8 cellular contexts compared by ENCODE assay signal in genomic region chr1:200802865-200803512, GRCh38.
DNase-seq lines count a peak whose midpoint lies in the region; ATAC-seq, FAIRE-seq and TF ChIP-seq lines count a peak whose summit lies in the region.

No MANE protein-coding gene starts in this region.

- H3K4me3 ChIP-seq in epithelial cell of esophagus (ENCODE audit: low read length): no peak overlapping the region

- DNase-seq in Ammon's horn (ENCODE audit: low spot score): peak; percentile 93
- DNase-seq in HTR-8/SVneo (ENCODE audit: insufficient read length, low spot score): peak; percentile 80
- peak; percentile 2 for DNase-seq in NOMO-1 treated with dmso at 0.1 percent for 144 hours (lab: John Stamatoyannopoulos, UW; ENCODE audit: unreplicated experiment)
- peak; percentile 82 for DNase-seq in activated CD8-positive, alpha-beta memory T cell treated with anti-CD3 and anti-CD28 coated beads, Interleukin-2, amount 10 ng/mL, durations not matched to agents 7 days and 5 days
- peak; percentile 86 for DNase-seq in epithelial cell of esophagus (ENCODE audit: low read depth)
- peak; percentile 79 for DNase-seq in mucosa of gallbladder (ENCODE audit: low spot score)
- peak; percentile 19 to 55 for DNase-seq in stimulated activated CD8-positive, alpha-beta memory T cell treated with anti-CD3 and anti-CD28 coated beads, Interleukin-7, amount 100 ng/mL, for 1 hour (ENCODE audit: low read depth in 2 of 2)

- H3K4me3 Mint-ChIP-seq in activated CD8-positive, alpha-beta memory T cell treated with anti-CD3 and anti-CD28 coated beads, Interleukin-2, amount 10 ng/mL, durations not matched to agents 7 days and 5 days: no peak overlapping the region

- H3K27me3 Mint-ChIP-seq in activated CD8-positive, alpha-beta memory T cell treated with anti-CD3 and anti-CD28 coated beads, Interleukin-2, amount 10 ng/mL, durations not matched to agents 7 days and 5 days: peaks cover 38% of the 10 kb centered on the region

- CTCF ChIA-PET in activated CD8-positive, alpha-beta memory T cell treated with anti-CD3 and anti-CD28 coated beads, Interleukin-2, amount 10 ng/mL, durations not matched to agents 7 days and 5 days (lab: Charles Lee): interaction anchor here (0.6 to 4.2 kb wide), 13 partner anchors 9 to 1129 kb away, joined by 3 to 75 read pairs (median 3); partner anchors contain the start of genes DDX59 and KIF14

- no peak overlapping the region for H3K27ac Mint-ChIP-seq in activated CD8-positive, alpha-beta memory T cell treated with anti-CD3 and anti-CD28 coated beads, Interleukin-2, amount 10 ng/mL, durations not matched to agents 7 days and 5 days

- FAIRE-seq in HTR-8/SVneo (lab: Jason Lieb, UNC): peak; percentile 58

- no peaks in the 10 kb centered on the region for H3K4me1 Mint-ChIP-seq in activated CD8-positive, alpha-beta memory T cell treated with anti-CD3 and anti-CD28 coated beads, Interleukin-2, amount 10 ng/mL, durations not matched to agents 7 days and 5 days

- H3K9me3 Mint-ChIP-seq in activated CD8-positive, alpha-beta memory T cell treated with anti-CD3 and anti-CD28 coated beads, Interleukin-2, amount 10 ng/mL, durations not matched to agents 7 days and 5 days (ENCODE audit: low read depth): no peaks in the 10 kb centered on the region

- ATAC-seq in GM19328 (IDR thresholded peaks at IDR 0.05; ENCODE audit: unreplicated experiment): peak; percentile 62
- ATAC-seq in activated CD8-positive, alpha-beta memory T cell treated with anti-CD3 and anti-CD28 coated beads, Interleukin-2, amount 10 ng/mL, durations not matched to agents 7 days and 5 days: peak; percentile 86

- H3K36me3 Mint-ChIP-seq in activated CD8-positive, alpha-beta memory T cell treated with anti-CD3 and anti-CD28 coated beads, Interleukin-2, amount 10 ng/mL, durations not matched to agents 7 days and 5 days: no peaks in the 10 kb centered on the region

- peak; percentile 99 for TF ChIP-seq CTCF in epithelial cell of esophagus (IDR thresholded peaks at IDR 0.05; ENCODE audit: insufficient read depth, low read depth, low read length, missing control alignments)

Comparison
In these comparisons a context has a peak if more than half of its experiments do, and no peak if none do; other contexts are left out.
1. DNase-seq: peak in every context shown above with its lines; median percentile 93 in Ammon's horn; 86 in epithelial cell of esophagus; 82 in activated CD8-positive, alpha-beta memory T cell treated with anti-CD3 and anti-CD28 coated beads, Interleukin-2, amount 10 ng/mL, durations not matched to agents 7 days and 5 days; 80 in HTR-8/SVneo; 79 in mucosa of gallbladder; 37 in stimulated activated CD8-positive, alpha-beta memory T cell treated with anti-CD3 and anti-CD28 coated beads, Interleukin-7, amount 100 ng/mL, for 1 hour; 2 in NOMO-1 treated with dmso at 0.1 percent for 144 hours.